ENCODE assay signal across 22 cellular contexts in the genomic region with DNA sequence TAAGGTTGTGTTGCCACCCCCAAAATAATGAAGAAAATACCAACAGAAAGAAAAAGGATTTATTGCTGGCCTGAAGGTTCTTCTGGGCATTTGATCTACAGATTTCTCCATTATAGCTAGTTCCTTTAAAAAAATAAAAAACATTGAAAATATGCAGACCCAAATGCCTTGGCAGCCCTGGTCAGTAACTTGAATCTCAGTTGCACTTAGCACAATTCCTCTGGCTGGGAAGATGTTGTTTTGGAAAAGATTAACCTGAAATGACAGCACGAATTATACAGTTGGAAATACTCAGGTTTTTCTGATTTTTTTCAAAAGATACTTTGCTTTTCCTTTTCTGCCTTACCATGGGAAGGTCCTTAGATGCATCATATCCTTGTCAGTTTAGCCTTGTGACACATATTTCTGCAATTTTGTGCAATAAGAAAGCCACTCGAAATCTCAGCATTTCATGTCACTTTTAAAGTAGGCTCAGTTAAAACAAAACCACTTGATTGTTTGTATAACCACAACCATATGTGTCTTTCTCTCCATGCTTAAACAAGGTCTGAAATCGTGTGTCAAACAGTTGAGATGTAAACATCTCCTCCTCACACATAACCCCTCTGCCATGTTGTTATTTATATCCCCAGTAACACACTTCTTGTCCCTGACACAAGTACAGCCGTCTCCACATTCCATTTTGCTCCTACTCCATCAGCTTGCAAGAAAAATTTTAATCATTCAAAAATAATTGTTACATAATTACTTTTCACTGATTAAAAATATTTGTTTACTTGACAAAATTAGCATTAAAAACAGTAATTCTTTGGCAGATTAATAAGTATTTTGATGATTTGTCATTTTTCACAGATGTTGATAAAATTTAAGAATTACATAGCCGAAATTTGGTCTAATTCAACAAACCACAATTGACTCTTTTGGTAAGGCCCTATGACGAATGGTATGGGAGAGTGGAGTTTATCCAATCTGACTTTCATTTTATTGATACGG.
DNase-seq lines count a peak whose midpoint lies in the region; ATAC-seq, FAIRE-seq and TF ChIP-seq lines count a peak whose summit lies in the region.
"Had no signal": no experiment of that assay in that cellular context is flagged by ENCODE, and none has a peak within 500 bp of the region (broad histone marks: within the 10 kb centered on the region; RNA-seq: fewer than 3 reads in every experiment).

No MANE protein-coding gene starts in this region.

- H3K9me3 ChIP-seq in adipocyte (ENCODE audit: control insufficient read depth, low read length), result no peaks in the 10 kb centered on the region
- H3K9me3 ChIP-seq: upper lobe of left lung had no signal

- no peak for TF ChIP-seq CTCF in fibroblast of villous mesenchyme (IDR thresholded peaks at IDR 0.05; ENCODE audit: insufficient read depth, low read depth, low read length)

- TF ChIP-seq POLR2A in H54 (IDR thresholded peaks at IDR 0.05; ENCODE audit: low read depth, low read length), result no peak

- peak; percentile 30 for FAIRE-seq in H54 (lab: Jason Lieb, UNC)
- FAIRE-seq: endothelial cell of umbilical vein had no signal

- no peaks in the 10 kb centered on the region for H3K27me3 ChIP-seq in adipocyte (replicated peaks; ENCODE audit: control insufficient read depth, insufficient read depth, low read length)
- H3K27me3 ChIP-seq: cardiac muscle cell, upper lobe of left lung had no signal

- peak; percentile 8 for DNase-seq in AG08396 (ENCODE audit: low spot score)
- DNase-seq in H54 (ENCODE audit: insufficient read length, low spot score), result no peak
- peak; percentile 72 for DNase-seq in adipocyte (ENCODE audit: low read depth)
- peak; percentile 51 for DNase-seq in fibroblast of villous mesenchyme (ENCODE audit: low read depth)
- no peak for DNase-seq in DMS53 (lab: John Stamatoyannopoulos, UW)
- no peak for DNase-seq in activated gamma-delta T cell (lab: John Stamatoyannopoulos, UW)
- no peak for DNase-seq in kidney tubule cell (ENCODE audit: low spot score)
- DNase-seq: activated CD4-positive, alpha-beta T cell treated with anti-CD3 and anti-CD28 coated beads, Interleukin-2, amount 10 ng/mL, durations not matched to agents 24 days and 14 days; activated naive CD4-positive, alpha-beta T cell treated with anti-CD3 and anti-CD28 coated beads, Interleukin-2, amount 50 U/mL, for 16 hours; foreskin melanocyte; GOT3; naive B cell; NCI-H1105 treated with DMSO at 0.1 percent for 48 hours; NCI-H2081 treated with DMSO at 0.1 percent for 48 hours; NCI-H345; NCI-H774 had no signal

- peak overlapping the region; percentile 3 for H3K4me3 ChIP-seq in adipocyte (ENCODE audit: low read length)
- no peak overlapping the region for H3K4me3 ChIP-seq in fibroblast of villous mesenchyme (ENCODE audit: low read depth, low read length)
- H3K4me3 ChIP-seq: cardiac muscle cell, SK-N-MC, skin epidermis, upper lobe of left lung had no signal

- H3K9ac ChIP-seq in adipocyte (ENCODE audit: low read length), result no peak overlapping the region

- peaks cover 25% of the 10 kb centered on the region for H3K36me3 ChIP-seq in adipocyte (ENCODE audit: control insufficient read depth, insufficient read depth, low read length, severe bottlenecking)
- H3K36me3 ChIP-seq: cardiac muscle cell had no signal

- peaks cover 16% of the 10 kb centered on the region for H3K4me1 ChIP-seq in adipocyte (ENCODE audit: control insufficient read depth, insufficient read depth, low read length)

- ATAC-seq in GM21447 (IDR thresholded peaks at IDR 0.05; ENCODE audit: unreplicated experiment), result no peak

Comparison
In these comparisons a context has a peak if more than half of its experiments do, and no peak if none do; other contexts are left out.
1. DNase-seq: peak in AG08396 (single experiment), adipocyte (single experiment) and fibroblast of villous mesenchyme (single experiment); none in H54 (single experiment), DMS53 (single experiment), activated gamma-delta T cell (single experiment) and kidney tubule cell (single experiment).